In the genomic region with DNA sequence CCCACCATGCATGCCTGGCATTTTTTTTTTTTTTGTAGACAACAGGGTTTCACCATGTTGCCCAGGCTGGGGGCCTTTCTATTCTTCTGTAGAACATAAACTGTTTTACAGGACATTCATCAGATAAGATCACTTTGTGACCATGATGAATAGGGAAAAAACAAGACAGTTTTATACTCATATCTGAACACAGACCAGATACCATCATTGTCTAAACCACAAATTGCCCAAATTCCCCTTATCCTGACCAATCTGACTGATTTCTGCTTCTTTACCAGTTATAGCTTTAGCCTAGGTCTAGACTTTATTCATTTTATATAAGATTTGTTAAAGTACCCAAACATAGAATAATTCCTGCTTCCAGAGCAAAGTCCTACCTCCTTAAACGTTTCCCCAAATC, we compare ENCODE assay signal across 12 cellular contexts.
"Had no signal": no experiment of that assay in that cellular context is flagged by ENCODE, and none has a peak within 500 bp of the region (broad histone marks: within the 10 kb centered on the region; RNA-seq: fewer than 3 reads in every experiment).

No MANE protein-coding gene starts in this region.

- H3K4me3 Mint-ChIP-seq: activated CD8-positive, alpha-beta T cell treated with anti-CD3 and anti-CD28 coated beads for 36 hours; dendritic cell treated with granulocyte-macrophage colony-stimulating factor and Interleukin-4, amounts not matched to agents 40 ng/mL and 50 ng/mL, for 4 days; memory B cell; naive thymus-derived CD4-positive, alpha-beta T cell had no signal

- DNase-seq: activated CD4-positive, alpha-beta T cell treated with anti-CD3 and anti-CD28 coated beads for 48 hours; activated CD8-positive, alpha-beta T cell treated with anti-CD3 and anti-CD28 coated beads for 36 hours; effector memory CD4-positive, alpha-beta T cell; foreskin fibroblast; glutamatergic neuron; left ventricle myocardium superior; mucosa of descending colon; naive thymus-derived CD4-positive, alpha-beta T cell; ovary had no signal

- H3K4me1 Mint-ChIP-seq: naive thymus-derived CD4-positive, alpha-beta T cell had no signal

- H3K27ac Mint-ChIP-seq: activated CD8-positive, alpha-beta T cell treated with anti-CD3 and anti-CD28 coated beads for 36 hours; dendritic cell treated with granulocyte-macrophage colony-stimulating factor and Interleukin-4, amounts not matched to agents 40 ng/mL and 50 ng/mL, for 4 days; memory B cell; naive thymus-derived CD4-positive, alpha-beta T cell had no signal

- ATAC-seq: activated CD8-positive, alpha-beta T cell treated with anti-CD3 and anti-CD28 coated beads for 36 hours; left ventricle myocardium superior; mucosa of descending colon; naive thymus-derived CD4-positive, alpha-beta T cell; sciatic nerve had no signal

- H3K36me3 Mint-ChIP-seq: memory B cell; naive thymus-derived CD4-positive, alpha-beta T cell had no signal
